ENCODE assay signal across 9 cellular contexts in genomic region chr3:48595075-48595525, GRCh38. TPM values are rescaled to one million over a fixed set of nuclear protein-coding genes. Genes with fewer than 3 reads are reported as not detected.
DNase-seq lines count a peak whose midpoint lies in the region; ATAC-seq lines count a peak whose summit lies in the region.
"Had no signal": no experiment of that assay in that cellular context is flagged by ENCODE, and none has a peak within 500 bp of the region (broad histone marks: within the 10 kb centered on the region; RNA-seq: fewer than 3 reads in every experiment).

Gene COL7A1 (minus strand): TSS chr3:48595329. CDS start chr3:48595159, 170 bp downstream.

- peak within 1 kb of the TSS; percentile 85 for H3K27ac ChIP-seq in ACC112 (ENCODE audit: low read depth, low read length)
- peak within 1 kb of the TSS; percentile 98 for H3K27ac ChIP-seq in epithelial cell of prostate
- no peak within 1 kb of the TSS for H3K27ac ChIP-seq in muscle layer of colon (ENCODE audit: low read depth, low read length)
- H3K27ac ChIP-seq: VCaP had no signal

- peaks cover 15% of the 10 kb centered on the region for H3K79me2 ChIP-seq in ACC112 (ENCODE audit: control insufficient read depth, insufficient read depth, low read length, unreplicated experiment)

- no peak within 1 kb of the TSS for H3K9ac ChIP-seq in muscle layer of colon (ENCODE audit: low read length)

- H3K4me3 ChIP-seq in ACC112 (ENCODE audit: low read depth, low read length) (peak within 1 kb of the TSS; percentile 77), muscle layer of colon (ENCODE audit: low read depth in 1 of 2, low read length in 2 of 2) (peak within 1 kb of the TSS; percentile 25 to 38)

- H3K4me1 ChIP-seq in ACC112 (ENCODE audit: control insufficient read depth, insufficient read depth, low read length, unreplicated experiment): peaks cover 51% of the 10 kb centered on the region
- peaks cover 18% of the 10 kb centered on the region for H3K4me1 ChIP-seq in muscle layer of colon (ENCODE audit: insufficient read depth, low read length)

- no peak for ATAC-seq in GM18511 (IDR thresholded peaks at IDR 0.05; ENCODE audit: unreplicated experiment)

- H3K27me3 ChIP-seq in ACC112 (ENCODE audit: insufficient read depth, low read length) (no peaks in the 10 kb centered on the region), muscle layer of colon (ENCODE audit: control insufficient read depth in 1 of 2, insufficient read depth in 2 of 2, low read length in 2 of 2) (peaks cover 0 to 13% of the 10 kb centered on the region in 2 donors)

- DNase-seq in M059J (ENCODE audit: low read depth) (no peak), epithelial cell of prostate (ENCODE audit: low read depth, low spot score) (no peak), DMS 273 (lab: John Stamatoyannopoulos, UW; ENCODE audit: unreplicated experiment) (no peak), NCI-H1930 (lab: John Stamatoyannopoulos, UW) (no peak), HCEC 1CT (no peak)

- no peak within 1 kb of the TSS for H2AFZ ChIP-seq in ACC112 (ENCODE audit: low read length, unreplicated experiment)

- H3K36me3 ChIP-seq in ACC112 (ENCODE audit: insufficient read depth, low read length) (peaks cover 7% of the 10 kb centered on the region; the same call in 1 of the 2 replicates), muscle layer of colon (ENCODE audit: insufficient read depth, low read length) (peaks cover 19% of the 10 kb centered on the region)

- H3K9me3 ChIP-seq in muscle layer of colon (ENCODE audit: low read length): no peaks in the 10 kb centered on the region

RNA-seq across cellular contexts. Expression of gene COL7A1, which starts in this region (rescaled TPM):
- total RNA-seq in M059J (2014; rRNA removed; shearing (Covaris generic)): 17.0 and 33.1 TPM in 2 replicates
